ENCODE assay signal across 8 cellular contexts in the genomic region with DNA sequence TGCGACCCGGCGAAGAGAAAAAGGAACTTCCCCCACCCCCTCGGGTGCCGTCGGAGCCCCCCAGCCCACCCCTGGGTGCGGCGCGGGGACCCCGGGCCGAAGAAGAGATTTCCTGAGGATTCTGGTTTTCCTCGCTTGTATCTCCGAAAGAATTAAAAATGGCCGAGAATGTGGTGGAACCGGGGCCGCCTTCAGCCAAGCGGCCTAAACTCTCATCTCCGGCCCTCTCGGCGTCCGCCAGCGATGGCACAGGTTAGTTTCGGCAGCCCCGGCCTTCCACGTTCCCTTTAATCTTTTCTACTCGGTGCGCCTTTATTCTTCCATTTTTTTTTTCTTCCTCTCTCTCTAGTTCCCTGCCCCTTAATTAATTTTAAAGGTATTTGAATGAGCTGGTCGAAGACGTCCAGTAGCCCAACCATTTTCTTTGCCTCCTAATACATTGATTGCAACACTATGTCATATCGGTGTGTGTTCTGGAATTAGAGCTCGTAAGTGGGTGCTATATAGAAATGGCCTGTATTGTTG. TPM values are rescaled to one million over a fixed set of nuclear protein-coding genes. Genes with fewer than 3 reads are reported as not detected.
DNase-seq lines count a peak whose midpoint lies in the region; ATAC-seq and TF ChIP-seq lines count a peak whose summit lies in the region.

No MANE protein-coding gene starts in this region.

- H3K27me3 ChIP-seq in adrenal gland = no peaks in the 10 kb centered on the region
- H3K27me3 ChIP-seq in right cardiac atrium (ENCODE audit: control insufficient read depth, insufficient read depth) = no peaks in the 10 kb centered on the region
- no peaks in the 10 kb centered on the region for H3K27me3 ChIP-seq in rectal smooth muscle tissue (ENCODE audit: control insufficient read depth, insufficient read depth, low read length)

- H3K4me1 ChIP-seq in adrenal gland (replicated peaks in 1 of 2) = peaks cover 11 to 47% of the 10 kb centered on the region in 2 donors
- H3K4me1 ChIP-seq in right cardiac atrium (ENCODE audit: control insufficient read depth, insufficient read depth, low read length) = no peaks in the 10 kb centered on the region
- H3K4me1 ChIP-seq in rectal smooth muscle tissue (ENCODE audit: control insufficient read depth, insufficient read depth, low read length) = peaks cover 15% of the 10 kb centered on the region

- peak overlapping the region; percentile 88 for H3K9ac ChIP-seq in rectal smooth muscle tissue (ENCODE audit: low read length)

- H3K36me3 ChIP-seq in adrenal gland (replicated peaks in 1 of 2) (no peaks in the 10 kb centered on the region), rectal smooth muscle tissue (ENCODE audit: control insufficient read depth, insufficient read depth, low read length) (no peaks in the 10 kb centered on the region)

- intact Hi-C loops in adrenal gland (cut with DNase I) = loop anchor here (5.0 to 10.0 kb wide), 2 partner anchors 71 to 138 kb away; a partner anchor contains a TSS
- intact Hi-C loops in right cardiac atrium (cut with DNase I) = loop anchor here in 2 of 4 donors (5.0 to 10.0 kb wide), 2 partner anchors 138 to 141 kb away; a partner anchor contains a TSS

- POLR2A ChIA-PET in GM10248 (lab: Yijun Ruan, JAX) = no interaction called here

- H3K9me3 ChIP-seq in adrenal gland (replicated peaks in 1 of 3) = no peaks in the 10 kb centered on the region
- H3K9me3 ChIP-seq in right cardiac atrium (ENCODE audit: control insufficient read depth, low read length) = no peaks in the 10 kb centered on the region

- in situ Hi-C loops in GM13977 (cut with MboI; ENCODE audit: low pct_unique_long_range_greater_than_20kb, low sequenced_read_pairs, unreplicated experiment) = no loop called here

- no peak for TF ChIP-seq POLR2A in adrenal gland (IDR thresholded peaks at IDR 0.05)

- peak in 1 of 2 donors; percentile 2 for ATAC-seq in right cardiac atrium

- CTCF ChIA-PET in GM10248 (lab: Yijun Ruan, JAX) = interaction anchor here (1.2 to 2.3 kb wide), 2 partner anchors 10 to 170 kb away, joined by 3 to 12 read pairs; no protein-coding TSS in a partner anchor

- H3K4me3 ChIP-seq in adrenal gland (peak overlapping the region; percentile 54 to 99 (median 92)), right cardiac atrium (ENCODE audit: low read length) (peak overlapping the region; percentile 92), rectal smooth muscle tissue (ENCODE audit: low read length) (peak overlapping the region; percentile 85)

- H3K27ac ChIP-seq in adrenal gland (peak overlapping the region; percentile 98 to 100 (median 100)), right cardiac atrium (ENCODE audit: low read length) (peak overlapping the region; percentile 85), rectal smooth muscle tissue (ENCODE audit: low read depth, low read length) (peak overlapping the region; percentile 100)

- WGBS in adrenal gland, 4 donors = 1 to 3% (median 1%) methylated on average over 21 to 31 of the region's 31 CpGs
- under 1% methylated on average over 31 of the region's 31 CpGs for WGBS in right cardiac atrium

- peak; percentile 26 for DNase-seq in Ammon's horn (ENCODE audit: low spot score)
- DNase-seq in GM13977 (ENCODE audit: low spot score) = peak; percentile 39
- peak; percentile 69 for DNase-seq in NCI-H69 (lab: John Stamatoyannopoulos, UW)
- peak in 6 of 7 donors; percentile 31 to 66 (median 54) for DNase-seq in adrenal gland
- DNase-seq in right cardiac atrium = peak; percentile 26 to 70 (median 67)
- DNase-seq in GM10248 (ENCODE audit: extremely low spot score) = no peak
- no peak for DNase-seq in SHP77 treated with DMSO at 0.1 percent for 48 hours (lab: John Stamatoyannopoulos, UW)

- TF ChIP-seq CTCF in GM13977 (IDR thresholded peaks at IDR 0.05; ENCODE audit: extremely low read depth, insufficient read depth, missing control alignments) = no peak
- peak in 1 of 6 experiments; percentile 4 for TF ChIP-seq CTCF in adrenal gland (IDR thresholded peaks at IDR 0.05)
- TF ChIP-seq CTCF in GM10248 (IDR thresholded peaks at IDR 0.05; ENCODE audit: control extremely low read depth, extremely low read depth, low read depth, missing control alignments) = no peak

RNA-seq across cellular contexts. Expression of a gene that starts 0.5 kb away (rescaled TPM):
- total RNA-seq in adrenal gland = 100 to 1,000 TPM in 1 of 8 donors, 10 to 100 TPM in 7; 49.5 to 161 (median 68.7) TPM
- 10 to 100 TPM in 2 of 3 donors, 1 to 10 TPM in 1; 7.0 to 28.4 (median 19.7) TPM for polyA plus RNA-seq in adrenal gland
- total RNA-seq in right cardiac atrium = 10 to 100 TPM; 25.6 to 38.0 (median 35.5) TPM
- 13.2 TPM for polyA plus RNA-seq in right cardiac atrium

Comparison
In these comparisons a context has a peak if more than half of its experiments do, and no peak if none do; other contexts are left out.
1. DNase-seq: peak in Ammon's horn (single experiment), GM13977 (single experiment), NCI-H69 (single experiment), adrenal gland (6 of 7) and right cardiac atrium (3 of 3); none in GM10248 (single experiment) and SHP77 treated with DMSO at 0.1 percent for 48 hours (single experiment).
2. Peak in every context shown above with its lines, with median percentiles within 50 percentile points of each other: H3K27ac ChIP-seq and H3K4me3 ChIP-seq.